20 cellular contexts compared by ENCODE assay signal in genomic region chr2:127270663-127271062, GRCh38. TPM values are rescaled to one million over a fixed set of nuclear protein-coding genes. Genes with fewer than 3 reads are reported as not detected.
DNase-seq lines count a peak whose midpoint lies in the region; ATAC-seq and TF ChIP-seq lines count a peak whose summit lies in the region.
"Had no signal": no experiment of that assay in that cellular context is flagged by ENCODE, and none has a peak within 500 bp of the region (broad histone marks: within the 10 kb centered on the region; RNA-seq: fewer than 3 reads in every experiment).

No MANE protein-coding gene starts in this region.

- H3K27me3 ChIP-seq in DOHH2 (ENCODE audit: control insufficient read depth, low read length) (no peaks in the 10 kb centered on the region), Caco-2 (replicated peaks; ENCODE audit: control insufficient read depth, insufficient read depth, low read length) (no peaks in the 10 kb centered on the region), aorta (ENCODE audit: control insufficient read depth in 1 of 2, insufficient read depth in 2 of 2, low read length in 1 of 2) (no peaks in the 10 kb centered on the region)
- H3K27me3 ChIP-seq: vagina had no signal

- H3K9me3 Mint-ChIP-seq in HFFc6 (no peaks in the 10 kb centered on the region), Caco-2 (ENCODE audit: unreplicated experiment) (no peaks in the 10 kb centered on the region)
- H3K9me3 Mint-ChIP-seq: activated naive CD8-positive, alpha-beta T cell treated with anti-CD3 and anti-CD28 coated beads, Interleukin-2, amount 50 U/mL, for 24 hours; naive thymus-derived CD4-positive, alpha-beta T cell; T-helper 2 cell treated with Interferon-gamma antibody and Interleukin-4, amounts not matched to agents 5 μg/mL and 100 μg/mL, for 36 hours had no signal

- H3K27ac ChIP-seq in DOHH2 (ENCODE audit: low read depth, low read length) (no peak overlapping the region), aorta (ENCODE audit: low read depth in 1 of 2, low read length in 2 of 2) (no peak overlapping the region)
- H3K27ac ChIP-seq: lower lobe of right lung, vagina had no signal

- POLR2A ChIA-PET in Caco-2 (lab: Charles Lee) = no interaction called here

- no peak for DNase-seq in HFFc6
- peak; percentile 18 for DNase-seq in UCSD-AML1 (lab: John Stamatoyannopoulos, UW; ENCODE audit: unreplicated experiment)
- DNase-seq in left lobe of liver (ENCODE audit: low spot score) = no peak
- DNase-seq in Caco-2 = no peak
- no peak for DNase-seq in foreskin melanocyte
- no peak for DNase-seq in aorta
- DNase-seq: activated CD4-positive, alpha-beta T cell treated with anti-CD3 and anti-CD28 coated beads for 36 hours; activated naive CD8-positive, alpha-beta T cell treated with anti-CD3 and anti-CD28 coated beads, Interleukin-2, amount 50 U/mL, for 24 hours; cerebellar nuclear complex; IMR-90; lower lobe of right lung; naive thymus-derived CD4-positive, alpha-beta T cell; NCI-H1417; SHP77 treated with DMSO at 0.1 percent for 48 hours had no signal

- no peaks in the 10 kb centered on the region for H3F3A ChIP-seq in DOHH2 (ENCODE audit: control insufficient read depth, insufficient read depth)

- H3K9me3 ChIP-seq in DOHH2 (ENCODE audit: control insufficient read depth, insufficient read depth, low read length) = no peaks in the 10 kb centered on the region
- no peaks in the 10 kb centered on the region for H3K9me3 ChIP-seq in Caco-2
- no peaks in the 10 kb centered on the region for H3K9me3 ChIP-seq in aorta (ENCODE audit: control insufficient read depth, low read length)
- H3K9me3 ChIP-seq: lower lobe of right lung, vagina had no signal

- H3K4me1 ChIP-seq in DOHH2 (ENCODE audit: control insufficient read depth, low read length) = no peaks in the 10 kb centered on the region
- no peaks in the 10 kb centered on the region for H3K4me1 ChIP-seq in Caco-2
- H3K4me1 ChIP-seq in aorta (ENCODE audit: control insufficient read depth in 1 of 2, insufficient read depth in 2 of 2, low read length in 2 of 2) = no peaks in the 10 kb centered on the region
- H3K4me1 ChIP-seq: lower lobe of right lung, vagina had no signal

- CTCF ChIA-PET in Caco-2 (lab: Charles Lee) = interaction anchor here (1.3 kb wide), 1 partner anchor 73 kb away, joined by 3 read pairs; no protein-coding TSS in a partner anchor

- ATAC-seq in left lobe of liver (peak; percentile 70), HG02571 (IDR thresholded peaks at IDR 0.05; ENCODE audit: unreplicated experiment) (no peak), aorta (ENCODE audit: low FRiP score) (no peak)
- ATAC-seq: activated CD4-positive, alpha-beta T cell treated with anti-CD3 and anti-CD28 coated beads for 36 hours; activated naive CD8-positive, alpha-beta T cell treated with anti-CD3 and anti-CD28 coated beads, Interleukin-2, amount 50 U/mL, for 24 hours; naive thymus-derived CD4-positive, alpha-beta T cell had no signal

- H3K4me1 Mint-ChIP-seq in HFFc6 (ENCODE audit: low read depth) = no peaks in the 10 kb centered on the region
- H3K4me1 Mint-ChIP-seq in Caco-2 (ENCODE audit: low read depth, unreplicated experiment) = no peaks in the 10 kb centered on the region
- H3K4me1 Mint-ChIP-seq: activated CD4-positive, alpha-beta T cell treated with anti-CD3 and anti-CD28 coated beads for 36 hours; activated naive CD8-positive, alpha-beta T cell treated with anti-CD3 and anti-CD28 coated beads, Interleukin-2, amount 50 U/mL, for 24 hours had no signal

- H3K36me3 Mint-ChIP-seq in HFFc6 (ENCODE audit: low read depth) = peaks cover 56% of the 10 kb centered on the region
- H3K36me3 Mint-ChIP-seq in Caco-2 (ENCODE audit: insufficient read depth, unreplicated experiment) = peaks cover 91% of the 10 kb centered on the region

- H3K4me3 Mint-ChIP-seq in HFFc6 = no peak overlapping the region
- no peak overlapping the region for H3K4me3 Mint-ChIP-seq in Caco-2 (ENCODE audit: unreplicated experiment)
- H3K4me3 Mint-ChIP-seq: activated CD4-positive, alpha-beta T cell treated with anti-CD3 and anti-CD28 coated beads for 36 hours; activated naive CD8-positive, alpha-beta T cell treated with anti-CD3 and anti-CD28 coated beads, Interleukin-2, amount 50 U/mL, for 24 hours; T-helper 2 cell treated with Interferon-gamma antibody and Interleukin-4, amounts not matched to agents 5 μg/mL and 100 μg/mL, for 36 hours had no signal

- no peak overlapping the region for H3K4me3 ChIP-seq in DOHH2 (ENCODE audit: low read length)
- no peak overlapping the region for H3K4me3 ChIP-seq in Caco-2 (ENCODE audit: low read depth, low read length)
- H3K4me3 ChIP-seq in aorta (ENCODE audit: low read length in 2 of 2) = no peak overlapping the region
- H3K4me3 ChIP-seq: lower lobe of right lung, vagina had no signal

- TF ChIP-seq CTCF in DOHH2 (IDR thresholded peaks at IDR 0.05; ENCODE audit: low read depth, low read length, poor library complexity, severe bottlenecking) = peak; percentile 65
- peak; percentile 56 for TF ChIP-seq CTCF in HFFc6 (IDR thresholded peaks at IDR 0.05)
- peak in 1 of 2 experiments; percentile 8 for TF ChIP-seq CTCF in Caco-2 (IDR thresholded peaks at IDR 0.05; ENCODE audit: insufficient read depth in 1 of 2, low read depth in 1 of 2, low read length in 1 of 2, severe bottlenecking in 1 of 2, unreplicated experiment in 1 of 2)

- H3K79me2 ChIP-seq in DOHH2 (ENCODE audit: control insufficient read depth, low read length) = 0 out of 2 replicates have a peak, but pooled peaks cover 2% of the 10 kb centered on the region

- H4K20me1 ChIP-seq in DOHH2 (ENCODE audit: control insufficient read depth, insufficient read depth, low read depth, low read length) = no peaks in the 10 kb centered on the region

- no peak overlapping the region for H3K4me2 ChIP-seq in DOHH2 (ENCODE audit: low read length)

- H3K27me3 Mint-ChIP-seq in HFFc6 (ENCODE audit: insufficient read depth) (no peaks in the 10 kb centered on the region; the same call in 1 of the 2 replicates), Caco-2 (ENCODE audit: insufficient read depth, unreplicated experiment) (no peaks in the 10 kb centered on the region)
- H3K27me3 Mint-ChIP-seq: activated CD4-positive, alpha-beta T cell treated with anti-CD3 and anti-CD28 coated beads for 36 hours; activated naive CD8-positive, alpha-beta T cell treated with anti-CD3 and anti-CD28 coated beads, Interleukin-2, amount 50 U/mL, for 24 hours; naive thymus-derived CD4-positive, alpha-beta T cell; progenitor cell of endocrine pancreas had no signal

- H3K36me3 ChIP-seq in DOHH2 (ENCODE audit: control insufficient read depth, low read length) (peaks cover 70% of the 10 kb centered on the region), Caco-2 (ENCODE audit: control insufficient read depth, insufficient read depth, low read length) (peaks cover 6% of the 10 kb centered on the region), aorta (ENCODE audit: control insufficient read depth in 1 of 2, insufficient read depth in 2 of 2, low read length in 1 of 2) (peaks cover 15 to 22% of the 10 kb centered on the region in 2 donors)

- H3K9me2 ChIP-seq in DOHH2 (replicated peaks; ENCODE audit: control insufficient read depth, low read length) = no peaks in the 10 kb centered on the region

- intact Hi-C loops in Caco-2 (cut with micrococcal nuclease; ENCODE audit: unreplicated experiment) = no loop called here
- intact Hi-C loops in aorta (cut with DNase I) = no loop called here

- H3K27ac Mint-ChIP-seq in HFFc6 (no peak overlapping the region), Caco-2 (ENCODE audit: unreplicated experiment) (no peak overlapping the region)
- H3K27ac Mint-ChIP-seq: activated CD4-positive, alpha-beta T cell treated with anti-CD3 and anti-CD28 coated beads for 36 hours; activated naive CD8-positive, alpha-beta T cell treated with anti-CD3 and anti-CD28 coated beads, Interleukin-2, amount 50 U/mL, for 24 hours; progenitor cell of endocrine pancreas; T-helper 2 cell treated with Interferon-gamma antibody and Interleukin-4, amounts not matched to agents 5 μg/mL and 100 μg/mL, for 36 hours had no signal

- WGBS in aorta, 2 donors = 97 to 98% methylated on average over 5 of the region's 5 CpGs

- BruUV-seq in Caco-2 (replicated peaks; lab: Mats Ljungman, UMichigan) = no TSS peak

RNA-seq across cellular contexts. Expression of gene ERCC3, which starts 23.3 kb away (rescaled TPM):
- total RNA-seq in HFFc6 (2021; fragmentation: NEBNext Ultra II Directional; extraction: Animal tissue kit (Norgen Biotek cat#: 25700)) = 10 to 100 TPM; 33.0 to 38.5 (median 36.3) TPM
- 15.1 TPM for total RNA-seq in left lobe of liver
- total RNA-seq in Caco-2 (2022) = 50.5 and 52.5 TPM in 2 replicates
- 10 to 100 TPM; 31.3 to 45.5 TPM for total RNA-seq in aorta
- 10 to 100 TPM; 13.4 to 52.2 TPM for polyA plus RNA-seq in aorta

RNA-seq across cellular contexts. Expression of gene CYP27C1, which starts 50.6 kb away (rescaled TPM):
- total RNA-seq in HFFc6 (2021; fragmentation: NEBNext Ultra II Directional; extraction: Animal tissue kit (Norgen Biotek cat#: 25700)) = under 1 TPM; 0.09 to 0.17 (median 0.13) TPM
- 0.05 TPM for total RNA-seq in left lobe of liver
- 0.11 TPM in 1 of 2 replicates, not detected in the other for total RNA-seq in Caco-2 (2022)
- under 1 TPM; 0.16 to 0.42 TPM for total RNA-seq in aorta
- polyA plus RNA-seq in aorta = not detected
- total RNA-seq: activated CD4-positive, alpha-beta T cell treated with anti-CD3 and anti-CD28 coated beads for 36 hours; endothelial cell of umbilical vein; IMR-90; lower lobe of right lung; naive thymus-derived CD4-positive, alpha-beta T cell had no signal
- polyA plus RNA-seq: endothelial cell of umbilical vein; IMR-90; naive thymus-derived CD4-positive, alpha-beta T cell had no signal
